ENCODE assay signal across 27 cellular contexts in the genomic region with DNA sequence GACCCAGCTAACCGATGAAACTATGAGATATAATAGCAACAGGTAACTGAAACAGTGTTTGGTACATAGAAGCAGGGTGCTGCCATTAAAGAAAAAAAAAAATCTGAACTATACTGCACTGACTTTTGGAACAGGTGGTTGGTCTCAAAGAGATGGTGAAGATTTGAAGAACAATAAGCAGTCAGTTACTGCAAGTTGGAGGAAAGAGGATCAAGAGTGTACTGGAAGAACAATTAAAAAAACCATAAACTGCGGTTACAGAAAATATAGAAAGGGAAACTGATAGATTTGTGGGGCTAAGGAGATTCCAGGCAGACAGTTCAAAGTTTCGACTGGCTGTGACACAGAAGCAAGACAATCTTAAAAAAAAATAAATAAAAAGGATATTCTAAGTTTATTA.
"Had no signal": no experiment of that assay in that cellular context is flagged by ENCODE, and none has a peak within 500 bp of the region (broad histone marks: within the 10 kb centered on the region; RNA-seq: fewer than 3 reads in every experiment).

No MANE protein-coding gene starts in this region.

- H3K27ac ChIP-seq: KMS-11, PC-9, Peyer's patch, SJSA1, SK-N-MC had no signal

- H3K4me3 Mint-ChIP-seq: T-cell; T-helper 1 cell treated with Interleukin-12 subunit alpha and Interleukin-12 subunit beta and Interleukin-4 antibody, amounts not matched to agents 30 μg/mL and 1 μg/mL, for 36 hours had no signal

- H3K27me3 Mint-ChIP-seq: T-cell had no signal

- H3K36me3 ChIP-seq: Peyer's patch, SJSA1 had no signal

- H3K9ac ChIP-seq: KMS-11 had no signal

- H2AFZ ChIP-seq: PC-9 had no signal

- H3K9me3 ChIP-seq: Peyer's patch, SJSA1 had no signal

- DNase-seq: IMR-90; Kasumi-1; MM.1S; NCI-H1092 treated with DMSO at 0.1 percent for 48 hours; NCI-H1436; NCI-H187; NCI-H2029; NCI-H2081 treated with DMSO at 0.1 percent for 48 hours; NCI-H2171; NCI-H226; NCI-H446; NCI-H510A; NCI-H524 treated with DMSO at 0.1 percent for 48 hours; NCI-H69; NCI-H774; NK-92 treated with Interleukin-12 subunit alpha and Interleukin-12 subunit beta, amount 100 ng/mL, for 24 hours; OCI-M1; PC-9; Peyer's patch; Right ventricle myocardium superior; SIG-M5; SW 1271; T-cell had no signal

- H3K4me1 Mint-ChIP-seq: T-cell had no signal

- H3K4me1 ChIP-seq: Peyer's patch, SJSA1 had no signal

- H3K9me3 Mint-ChIP-seq: T-helper 1 cell treated with Interleukin-12 subunit alpha and Interleukin-12 subunit beta and Interleukin-4 antibody, amounts not matched to agents 30 μg/mL and 1 μg/mL, for 36 hours had no signal

- ATAC-seq: T-cell had no signal

- H3K27ac Mint-ChIP-seq: T-cell; T-helper 1 cell treated with Interleukin-12 subunit alpha and Interleukin-12 subunit beta and Interleukin-4 antibody, amounts not matched to agents 30 μg/mL and 1 μg/mL, for 36 hours had no signal

- H3K4me3 ChIP-seq: PC-9, Peyer's patch, SJSA1, SK-N-MC had no signal

- H3K4me2 ChIP-seq: KMS-11, PC-9 had no signal

- H3K27me3 ChIP-seq: Peyer's patch, SJSA1 had no signal

- H3K36me3 Mint-ChIP-seq: T-cell had no signal
